ENCODE assay signal across 18 cellular contexts in genomic region chr2:43358688-43359201, GRCh38.
DNase-seq lines count a peak whose midpoint lies in the region; TF ChIP-seq lines count a peak whose summit lies in the region.
"Had no signal": no experiment of that assay in that cellular context is flagged by ENCODE, and none has a peak within 500 bp of the region (broad histone marks: within the 10 kb centered on the region; RNA-seq: fewer than 3 reads in every experiment).

No MANE protein-coding gene starts in this region.

- H3K79me1 ChIP-seq in mesenchymal stem cell (replicated peaks; ENCODE audit: low read length, poor library complexity, severe bottlenecking), result peaks cover 1% of the 10 kb centered on the region

- no peaks in the 10 kb centered on the region for H4K20me1 ChIP-seq in OCI-LY3 (ENCODE audit: insufficient read depth, low read length)

- H4K8ac ChIP-seq in mesenchymal stem cell (ENCODE audit: low read length), result peak overlapping the region; percentile 72

- H2BK120ac ChIP-seq in mesenchymal stem cell (ENCODE audit: low read depth, low read length), result no peak overlapping the region

- peaks cover 3% of the 10 kb centered on the region for H3K36me3 ChIP-seq in OCI-LY3 (replicated peaks; ENCODE audit: low read depth, low read length)
- H3K36me3 ChIP-seq in mesenchymal stem cell (ENCODE audit: control insufficient read depth in 1 of 2, insufficient read depth in 2 of 2, low read depth in 1 of 2, low read length in 2 of 2), result no peaks in the 10 kb centered on the region
- no peaks in the 10 kb centered on the region for H3K36me3 ChIP-seq in transverse colon
- H3K36me3 ChIP-seq: lower lobe of right lung had no signal

- no peak overlapping the region for H2BK15ac ChIP-seq in mesenchymal stem cell (ENCODE audit: low read depth, poor library complexity, severe bottlenecking)

- TF ChIP-seq POLR2A in transverse colon (IDR thresholded peaks at IDR 0.05), result no peak

- H3K79me2 ChIP-seq in OCI-LY3 (ENCODE audit: low read length), result no peaks in the 10 kb centered on the region

- WGBS in mesenchymal stem cell, result no CpG with 5 or more reads among the region's 1 CpG
- 50 to 55% methylated on average over 1 of the region's 1 CpG for WGBS in transverse colon (ENCODE audit: low coverage in 1 of 2), 2 donors

- no peak overlapping the region for H4K91ac ChIP-seq in mesenchymal stem cell (ENCODE audit: low read length)

- H3K9ac ChIP-seq in OCI-LY3 (ENCODE audit: low read length), result no peak overlapping the region
- H3K9ac ChIP-seq in mesenchymal stem cell (ENCODE audit: low read length), result no peak overlapping the region

- no peak overlapping the region for H2BK12ac ChIP-seq in mesenchymal stem cell (ENCODE audit: low read length in 2 of 2)

- H3K4me3 ChIP-seq in OCI-LY3 (ENCODE audit: low read length) (no peak overlapping the region), mesenchymal stem cell (ENCODE audit: insufficient read depth in 1 of 2, low read depth in 1 of 2, low read length in 2 of 2) (no peak overlapping the region), transverse colon (no peak overlapping the region)
- H3K4me3 ChIP-seq: lower lobe of right lung had no signal

- H2AFZ ChIP-seq in OCI-LY3 (ENCODE audit: low read depth, low read length) (no peak overlapping the region), mesenchymal stem cell (ENCODE audit: low read depth, low read length) (no peak overlapping the region)

- H3K9me3 ChIP-seq in OCI-LY3 (ENCODE audit: insufficient read depth, low read length), result no peaks in the 10 kb centered on the region
- no peaks in the 10 kb centered on the region for H3K9me3 ChIP-seq in mesenchymal stem cell (ENCODE audit: control insufficient read depth, low read length)
- no peaks in the 10 kb centered on the region for H3K9me3 ChIP-seq in transverse colon
- H3K9me3 ChIP-seq: lower lobe of right lung had no signal

- intact Hi-C loops in transverse colon (cut with DNase I; ENCODE audit: low total_unique reads), result no loop called here

- in situ Hi-C loops in transverse colon (cut with MboI; ENCODE audit: low pct_ligation_motif_present in 1 of 4, low pct_unique_long_range_greater_than_20kb in 1 of 4, low sequenced_read_pairs in 3 of 4), result no loop called here

- no peak overlapping the region for H3K23ac ChIP-seq in mesenchymal stem cell (ENCODE audit: low read length in 2 of 2)

- peak overlapping the region; percentile 52 to 88 for H3K18ac ChIP-seq in mesenchymal stem cell (ENCODE audit: low read depth in 1 of 2, low read length in 2 of 2)

- no peak overlapping the region for H3K14ac ChIP-seq in mesenchymal stem cell (ENCODE audit: low read length in 2 of 2)

- H3K4me2 ChIP-seq in OCI-LY3 (ENCODE audit: low read length) (peak overlapping the region; percentile 44; the same call in 1 of the 2 replicates), mesenchymal stem cell (ENCODE audit: low read length, poor library complexity, severe bottlenecking) (no peak overlapping the region)

- DNase-seq in NCI-H748 (lab: John Stamatoyannopoulos, UW; ENCODE audit: unreplicated experiment) (peak; percentile 72), NCI-H748 treated with DMSO at 0.1 percent for 48 hours (lab: John Stamatoyannopoulos, UW) (no peak), mesenchymal stem cell (no peak), transverse colon (no peak), DMS153 (lab: John Stamatoyannopoulos, UW) (no peak)
- DNase-seq in activated CD8-positive, alpha-beta memory T cell treated with anti-CD3 and anti-CD28 coated beads for 24 hours, result no peak
- no peak for DNase-seq in activated CD4-positive, alpha-beta T cell treated with anti-CD3 and anti-CD28 coated beads for 4 hours
- DNase-seq: activated CD4-positive, CD25-positive, alpha-beta regulatory T cell; activated effector memory CD4-positive, alpha-beta T cell treated with anti-CD3 and anti-CD28 coated beads, Interleukin-2, amount 50 U/mL, for 16 hours; amniotic stem cell; foreskin keratinocyte; lower lobe of right lung; NCI-H1436; NK-92 treated with Interleukin-12 subunit alpha and Interleukin-12 subunit beta, amount 100 ng/mL, for 24 hours; retina; SHP77 treated with DMSO at 0.1 percent for 48 hours; T-helper 2 cell had no signal

- no peak for TF ChIP-seq EP300 in transverse colon (IDR thresholded peaks at IDR 0.05; ENCODE audit: low read depth)

- H3K4me1 ChIP-seq in OCI-LY3 (ENCODE audit: low read length), result peaks cover 37% of the 10 kb centered on the region
- no peaks in the 10 kb centered on the region for H3K4me1 ChIP-seq in mesenchymal stem cell (ENCODE audit: control insufficient read depth, insufficient read depth, low read depth, low read length)
- peaks cover 4 to 11% (median 8%) of the 10 kb centered on the region in 4 donors for H3K4me1 ChIP-seq in transverse colon
- H3K4me1 ChIP-seq: lower lobe of right lung had no signal

- H2BK5ac ChIP-seq in mesenchymal stem cell (ENCODE audit: low read depth, low read length, poor library complexity, severe bottlenecking), result no peak overlapping the region

- peak overlapping the region; percentile 33; the same call in 1 of the 2 replicates for H3K27ac ChIP-seq in OCI-LY3 (ENCODE audit: low read length)
- no peak overlapping the region for H3K27ac ChIP-seq in mesenchymal stem cell (ENCODE audit: low read length, poor library complexity, severe bottlenecking)
- peak overlapping the region; percentile 57 to 71 (median 60) for H3K27ac ChIP-seq in transverse colon
- H3K27ac ChIP-seq: foreskin keratinocyte, lower lobe of right lung had no signal

- no peak for TF ChIP-seq CTCF in OCI-LY3 (IDR thresholded peaks at IDR 0.05; ENCODE audit: low read depth, low read length)
- no peak for TF ChIP-seq CTCF in transverse colon (IDR thresholded peaks at IDR 0.05)

- H2AK5ac ChIP-seq in mesenchymal stem cell (ENCODE audit: low read length, severe bottlenecking), result no peak overlapping the region

- peak overlapping the region in 1 of 2 experiments; percentile 67 for H3K4ac ChIP-seq in mesenchymal stem cell (ENCODE audit: low read depth in 1 of 2, low read length in 2 of 2)

- H3K27me3 ChIP-seq in OCI-LY3 (ENCODE audit: low read depth, low read length) (no peaks in the 10 kb centered on the region), mesenchymal stem cell (ENCODE audit: control insufficient read depth in 1 of 2, insufficient read depth in 1 of 2, low read length in 2 of 2) (no peaks in the 10 kb centered on the region), transverse colon (no peaks in the 10 kb centered on the region)
- H3K27me3 ChIP-seq: foreskin keratinocyte had no signal
